ENCODE assay signal across 18 cellular contexts in genomic region chr13:110436276-110436675, GRCh38.
"Had no signal": no experiment of that assay in that cellular context is flagged by ENCODE, and none has a peak within 500 bp of the region (broad histone marks: within the 10 kb centered on the region; RNA-seq: fewer than 3 reads in every experiment).

No MANE protein-coding gene starts in this region.

- H3K36me3 ChIP-seq: prostate gland had no signal

- H3K27me3 ChIP-seq: left lung, stomach had no signal

- H3K27ac ChIP-seq: epithelial cell of prostate, left lung had no signal

- H3K4me1 Mint-ChIP-seq: stimulated activated effector memory CD8-positive, alpha-beta T cell treated with anti-CD3 and anti-CD28 coated beads, Interleukin-12 subunit alpha, Interleukin-12 subunit beta, amount 100 ng/mL, for 72 hours had no signal

- H3K4me3 Mint-ChIP-seq: activated naive CD8-positive, alpha-beta T cell; activated T-helper 1 cell treated with anti-CD3 and anti-CD28 coated beads, Interleukin-12 subunit alpha, Interleukin-12 subunit beta, Interleukin-2, Interleukin-4 antibody, amounts not matched to agents 30 ng/mL and 10 ng/mL and 1 ng/mL, durations not matched to agents 14 hours and 24 hours and 36 hours; effector memory CD8-positive, alpha-beta T cell; mesothelial cell of epicardium; stimulated activated effector memory CD8-positive, alpha-beta T cell treated with anti-CD3 and anti-CD28 coated beads, Interleukin-12 subunit alpha, Interleukin-12 subunit beta, amount 100 ng/mL, for 72 hours had no signal

- H3K4me3 ChIP-seq: left lung, prostate gland, stomach had no signal

- H3K9me3 ChIP-seq: left lung, prostate gland, stomach had no signal

- ATAC-seq: effector memory CD8-positive, alpha-beta T cell; left lung; stimulated activated effector memory CD8-positive, alpha-beta T cell treated with anti-CD3 and anti-CD28 coated beads, Interleukin-12 subunit alpha, Interleukin-12 subunit beta, amount 100 ng/mL, for 72 hours had no signal

- H3K9me3 Mint-ChIP-seq: activated T-helper 1 cell treated with anti-CD3 and anti-CD28 coated beads, Interleukin-12 subunit alpha, Interleukin-12 subunit beta, Interleukin-2, Interleukin-4 antibody, amounts not matched to agents 30 ng/mL and 10 ng/mL and 1 ng/mL, durations not matched to agents 14 hours and 24 hours and 36 hours; effector memory CD8-positive, alpha-beta T cell; mesothelial cell of epicardium; stimulated activated effector memory CD8-positive, alpha-beta T cell treated with anti-CD3 and anti-CD28 coated beads, Interleukin-12 subunit alpha, Interleukin-12 subunit beta, amount 100 ng/mL, for 72 hours had no signal

- H3K27ac Mint-ChIP-seq: activated naive CD8-positive, alpha-beta T cell; activated T-helper 1 cell treated with anti-CD3 and anti-CD28 coated beads, Interleukin-12 subunit alpha, Interleukin-12 subunit beta, Interleukin-2, Interleukin-4 antibody, amounts not matched to agents 30 ng/mL and 10 ng/mL and 1 ng/mL, durations not matched to agents 14 hours and 24 hours and 36 hours; effector memory CD8-positive, alpha-beta T cell; mesothelial cell of epicardium; stimulated activated effector memory CD8-positive, alpha-beta T cell treated with anti-CD3 and anti-CD28 coated beads, Interleukin-12 subunit alpha, Interleukin-12 subunit beta, amount 100 ng/mL, for 72 hours had no signal

- DNase-seq: activated CD4-positive, alpha-beta T cell treated with anti-CD3 and anti-CD28 coated beads, Interleukin-2, amount 50 U/mL, for 48 hours; amygdala; cerebellar nuclear complex; dermis blood vessel endothelial cell; effector memory CD8-positive, alpha-beta T cell; kidney; left lung; right cardiac atrium; small intestine; stimulated activated CD4-positive, alpha-beta T cell treated with anti-CD3 and anti-CD28 coated beads, Interleukin-4, amount 100 ng/mL, for 24 hours; stomach; SW 1271 had no signal

- H3K4me1 ChIP-seq: left lung had no signal

- H3K36me3 Mint-ChIP-seq: activated naive CD8-positive, alpha-beta T cell; stimulated activated effector memory CD8-positive, alpha-beta T cell treated with anti-CD3 and anti-CD28 coated beads, Interleukin-12 subunit alpha, Interleukin-12 subunit beta, amount 100 ng/mL, for 72 hours had no signal
